1 cellular context compared by ENCODE assay signal in the genomic region with DNA sequence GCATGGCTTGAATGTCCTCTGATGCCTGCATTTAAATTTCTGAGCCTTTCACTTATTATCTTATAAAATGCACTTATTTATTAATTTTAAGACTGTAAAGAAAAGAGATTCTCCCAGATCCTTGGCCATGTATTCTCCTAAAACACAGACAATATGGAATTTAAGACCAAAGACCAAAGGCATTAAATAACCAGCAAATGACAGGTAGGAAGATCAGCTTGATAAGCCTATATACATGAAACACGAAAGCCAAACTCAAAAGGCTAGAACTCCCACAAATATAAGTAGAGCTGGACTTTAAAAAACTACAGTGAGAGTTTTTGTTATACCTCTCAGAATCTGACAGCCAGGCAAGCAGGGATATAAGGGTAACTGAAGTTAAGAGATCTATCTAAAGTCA.
TF ChIP-seq lines count a peak whose summit lies in the region.

No MANE protein-coding gene starts in this region.

TF ChIP-seq in A549, 52 proteins besides CTCF, POLR2A, EP300 and RAD21 (continued from another document):
- TF ChIP-seq, protein P1, sequence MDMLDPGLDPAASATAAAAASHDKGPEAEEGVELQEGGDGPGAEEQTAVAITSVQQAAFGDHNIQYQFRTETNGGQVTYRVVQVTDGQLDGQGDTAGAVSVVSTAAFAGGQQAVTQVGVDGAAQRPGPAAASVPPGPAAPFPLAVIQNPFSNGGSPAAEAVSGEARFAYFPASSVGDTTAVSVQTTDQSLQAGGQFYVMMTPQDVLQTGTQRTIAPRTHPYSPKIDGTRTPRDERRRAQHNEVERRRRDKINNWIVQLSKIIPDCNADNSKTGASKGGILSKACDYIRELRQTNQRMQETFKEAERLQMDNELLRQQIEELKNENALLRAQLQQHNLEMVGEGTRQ (IDR thresholded peaks at IDR 0.05), result no peak
- no peak for TF ChIP-seq RARB (CRISPR knock-in tag; IDR thresholded peaks at IDR 0.05)
- TF ChIP-seq CEBPB (IDR thresholded peaks at IDR 0.05), result no peak
- TF ChIP-seq TFCP2L1 (CRISPR knock-in tag; IDR thresholded peaks at IDR 0.05), result no peak
- no peak for TF ChIP-seq EHF (CRISPR knock-in tag; IDR thresholded peaks at IDR 0.05)
- no peak for TF ChIP-seq HEYL (CRISPR knock-in tag; IDR thresholded peaks at IDR 0.05)
- no peak for TF ChIP-seq ZSCAN20 (CRISPR knock-in tag; IDR thresholded peaks at IDR 0.05)
- no peak for TF ChIP-seq JUN (IDR thresholded peaks at IDR 0.05)
